ENCODE assay signal across 1 cellular context in genomic region chr5:1050449-1051365, GRCh38.
TF ChIP-seq lines count a peak whose summit lies in the region.

No MANE protein-coding gene starts in this region.

TF ChIP-seq in WTC11, 78 proteins besides CTCF, POLR2A, EP300 and RAD21 (continued from another document):
- TF ChIP-seq ZSCAN18 (CRISPR knock-in tag; IDR thresholded peaks at IDR 0.05) (no peak), RELA (CRISPR knock-in tag; IDR thresholded peaks at IDR 0.05; ENCODE audit: borderline replicate concordance) (no peak), ATF3 (CRISPR knock-in tag; conservative IDR thresholded peaks at IDR 0.05) (no peak)
